Comparison of ENCODE assay signal across 1 cellular context in the genomic region with DNA sequence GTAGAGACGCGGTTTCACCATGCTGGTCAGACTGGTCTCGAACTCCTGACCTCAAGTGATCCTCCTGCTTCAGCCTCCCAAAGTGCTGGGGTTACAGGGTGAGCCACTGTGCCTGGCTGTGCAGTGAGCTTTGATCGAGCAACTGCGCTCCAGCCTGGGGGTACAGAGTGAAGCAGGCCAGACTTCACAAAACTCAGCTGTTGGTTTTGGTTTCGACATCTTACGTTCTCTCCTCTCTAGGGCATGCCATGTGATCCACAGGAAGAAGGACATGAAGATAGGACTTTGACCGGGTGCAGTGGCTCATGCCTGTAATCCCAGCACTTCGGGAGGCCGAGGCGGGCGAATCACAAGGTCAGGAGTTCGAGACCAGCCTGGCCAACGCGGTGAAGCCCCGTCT.
TF ChIP-seq lines count a peak whose summit lies in the region.
"Not testable (repeated sequence)": the region's sequence is repeated elsewhere in the genome, so short reads cannot be mapped to it uniquely, and the experiment has no call there.

No MANE protein-coding gene starts in this region.

TF ChIP-seq in HepG2, 621 proteins besides CTCF, POLR2A, EP300 and RAD21 (continues in another document):
- TF ChIP-seq HNF4A (CRISPR knock-in tag; IDR thresholded peaks at IDR 0.05) (peak; percentile 89), ELF1 (CRISPR knock-in tag; IDR thresholded peaks at IDR 0.05) (peak; percentile 20; the same call in 1 of the 2 replicates), MYC (CRISPR knock-in tag; IDR thresholded peaks at IDR 0.05; ENCODE audit: borderline replicate concordance) (0 out of 2 replicates have a peak, but pooled peaks have one; percentile 47), ZBTB3 (CRISPR knock-in tag; IDR thresholded peaks at IDR 0.05; ENCODE audit: borderline replicate concordance, low read depth) (peak; percentile 83; the same call in 1 of the 2 replicates), NR2F6 (IDR thresholded peaks at IDR 0.05) (0 out of 2 replicates have a peak, but pooled peaks have one; percentile 13), GATAD2A (CRISPR knock-in tag; IDR thresholded peaks at IDR 0.05) (peak; percentile 56), ZNF292 (CRISPR knock-in tag; IDR thresholded peaks at IDR 0.05; ENCODE audit: borderline replicate concordance, low read depth) (peak; percentile 33; the same call in 1 of the 2 replicates), SAP130 (CRISPR knock-in tag; IDR thresholded peaks at IDR 0.05; ENCODE audit: low read depth) (peak; percentile 49), ZBTB38 (CRISPR knock-in tag; IDR thresholded peaks at IDR 0.05) (peak; percentile 85; the same call in 1 of the 2 replicates), FOSL2 (CRISPR knock-in tag; IDR thresholded peaks at IDR 0.05) (0 out of 2 replicates have a peak, but pooled peaks have one; percentile 5), POGZ (CRISPR knock-in tag; IDR thresholded peaks at IDR 0.05) (0 out of 2 replicates have a peak, but pooled peaks have one; percentile 23), HDAC1 (CRISPR knock-in tag; IDR thresholded peaks at IDR 0.05) (peak; percentile 64), ZMYM4 (CRISPR knock-in tag; IDR thresholded peaks at IDR 0.05) (0 out of 2 replicates have a peak, but pooled peaks have one; percentile 14), ZNF768 (CRISPR knock-in tag; IDR thresholded peaks at IDR 0.05) (peak; percentile 95), ZMYM2 (CRISPR knock-in tag; IDR thresholded peaks at IDR 0.05) (peak; percentile 90), SOX6 (CRISPR knock-in tag; IDR thresholded peaks at IDR 0.05) (peak; percentile 41; the same call in 1 of the 2 replicates), SALL1 (CRISPR knock-in tag; IDR thresholded peaks at IDR 0.05) (peak; percentile 62), HOXA3 (CRISPR knock-in tag; IDR thresholded peaks at IDR 0.05) (peak; percentile 43; the same call in 1 of the 2 replicates), ADNP (CRISPR knock-in tag; IDR thresholded peaks at IDR 0.05) (peak; percentile 52), ZMYM3 (CRISPR knock-in tag; IDR thresholded peaks at IDR 0.05) (peak; percentile 75; the same call in 1 of the 2 replicates), HNF4G (IDR thresholded peaks at IDR 0.05; ENCODE audit: borderline replicate concordance, low read depth, low read length) (peak; percentile 53; the same call in 1 of the 2 replicates), FOXA3 (CRISPR knock-in tag; IDR thresholded peaks at IDR 0.05) (0 out of 2 replicates have a peak, but pooled peaks have one; percentile 17), ZNF629 (CRISPR knock-in tag; conservative IDR thresholded peaks at IDR 0.05) (peak; percentile 66), RCOR2 (CRISPR knock-in tag; IDR thresholded peaks at IDR 0.05) (0 out of 2 replicates have a peak, but pooled peaks have one; percentile 25), ZBTB7A (CRISPR knock-in tag; IDR thresholded peaks at IDR 0.05) (0 out of 2 replicates have a peak, but pooled peaks have one; percentile 28), ESRRA (CRISPR knock-in tag; IDR thresholded peaks at IDR 0.05; ENCODE audit: low read depth) (peak; percentile 55; the same call in 1 of the 2 replicates), ZFX (CRISPR knock-in tag; IDR thresholded peaks at IDR 0.05; ENCODE audit: low read depth) (peak; percentile 33; the same call in 1 of the 2 replicates)
- TF ChIP-seq, protein P1, sequence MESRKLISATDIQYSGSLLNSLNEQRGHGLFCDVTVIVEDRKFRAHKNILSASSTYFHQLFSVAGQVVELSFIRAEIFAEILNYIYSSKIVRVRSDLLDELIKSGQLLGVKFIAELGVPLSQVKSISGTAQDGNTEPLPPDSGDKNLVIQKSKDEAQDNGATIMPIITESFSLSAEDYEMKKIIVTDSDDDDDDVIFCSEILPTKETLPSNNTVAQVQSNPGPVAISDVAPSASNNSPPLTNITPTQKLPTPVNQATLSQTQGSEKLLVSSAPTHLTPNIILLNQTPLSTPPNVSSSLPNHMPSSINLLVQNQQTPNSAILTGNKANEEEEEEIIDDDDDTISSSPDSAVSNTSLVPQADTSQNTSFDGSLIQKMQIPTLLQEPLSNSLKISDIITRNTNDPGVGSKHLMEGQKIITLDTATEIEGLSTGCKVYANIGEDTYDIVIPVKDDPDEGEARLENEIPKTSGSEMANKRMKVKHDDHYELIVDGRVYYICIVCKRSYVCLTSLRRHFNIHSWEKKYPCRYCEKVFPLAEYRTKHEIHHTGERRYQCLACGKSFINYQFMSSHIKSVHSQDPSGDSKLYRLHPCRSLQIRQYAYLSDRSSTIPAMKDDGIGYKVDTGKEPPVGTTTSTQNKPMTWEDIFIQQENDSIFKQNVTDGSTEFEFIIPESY (CRISPR knock-in tag; IDR thresholded peaks at IDR 0.05): peak; percentile 63
- TF ChIP-seq NR2F6 (CRISPR knock-in tag; IDR thresholded peaks at IDR 0.05); SOX6 (IDR thresholded peaks at IDR 0.05); HNF4G (CRISPR knock-in tag; IDR thresholded peaks at IDR 0.05; ENCODE audit: borderline replicate concordance, low read depth): not testable (repeated sequence)
- TF ChIP-seq, protein P2, sequence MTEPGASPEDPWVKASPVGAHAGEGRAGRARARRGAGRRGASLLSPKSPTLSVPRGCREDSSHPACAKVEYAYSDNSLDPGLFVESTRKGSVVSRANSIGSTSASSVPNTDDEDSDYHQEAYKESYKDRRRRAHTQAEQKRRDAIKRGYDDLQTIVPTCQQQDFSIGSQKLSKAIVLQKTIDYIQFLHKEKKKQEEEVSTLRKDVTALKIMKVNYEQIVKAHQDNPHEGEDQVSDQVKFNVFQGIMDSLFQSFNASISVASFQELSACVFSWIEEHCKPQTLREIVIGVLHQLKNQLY (CRISPR knock-in tag; IDR thresholded peaks at IDR 0.05): peak; percentile 24; the same call in 1 of the 2 replicates
- TF ChIP-seq, protein P3, sequence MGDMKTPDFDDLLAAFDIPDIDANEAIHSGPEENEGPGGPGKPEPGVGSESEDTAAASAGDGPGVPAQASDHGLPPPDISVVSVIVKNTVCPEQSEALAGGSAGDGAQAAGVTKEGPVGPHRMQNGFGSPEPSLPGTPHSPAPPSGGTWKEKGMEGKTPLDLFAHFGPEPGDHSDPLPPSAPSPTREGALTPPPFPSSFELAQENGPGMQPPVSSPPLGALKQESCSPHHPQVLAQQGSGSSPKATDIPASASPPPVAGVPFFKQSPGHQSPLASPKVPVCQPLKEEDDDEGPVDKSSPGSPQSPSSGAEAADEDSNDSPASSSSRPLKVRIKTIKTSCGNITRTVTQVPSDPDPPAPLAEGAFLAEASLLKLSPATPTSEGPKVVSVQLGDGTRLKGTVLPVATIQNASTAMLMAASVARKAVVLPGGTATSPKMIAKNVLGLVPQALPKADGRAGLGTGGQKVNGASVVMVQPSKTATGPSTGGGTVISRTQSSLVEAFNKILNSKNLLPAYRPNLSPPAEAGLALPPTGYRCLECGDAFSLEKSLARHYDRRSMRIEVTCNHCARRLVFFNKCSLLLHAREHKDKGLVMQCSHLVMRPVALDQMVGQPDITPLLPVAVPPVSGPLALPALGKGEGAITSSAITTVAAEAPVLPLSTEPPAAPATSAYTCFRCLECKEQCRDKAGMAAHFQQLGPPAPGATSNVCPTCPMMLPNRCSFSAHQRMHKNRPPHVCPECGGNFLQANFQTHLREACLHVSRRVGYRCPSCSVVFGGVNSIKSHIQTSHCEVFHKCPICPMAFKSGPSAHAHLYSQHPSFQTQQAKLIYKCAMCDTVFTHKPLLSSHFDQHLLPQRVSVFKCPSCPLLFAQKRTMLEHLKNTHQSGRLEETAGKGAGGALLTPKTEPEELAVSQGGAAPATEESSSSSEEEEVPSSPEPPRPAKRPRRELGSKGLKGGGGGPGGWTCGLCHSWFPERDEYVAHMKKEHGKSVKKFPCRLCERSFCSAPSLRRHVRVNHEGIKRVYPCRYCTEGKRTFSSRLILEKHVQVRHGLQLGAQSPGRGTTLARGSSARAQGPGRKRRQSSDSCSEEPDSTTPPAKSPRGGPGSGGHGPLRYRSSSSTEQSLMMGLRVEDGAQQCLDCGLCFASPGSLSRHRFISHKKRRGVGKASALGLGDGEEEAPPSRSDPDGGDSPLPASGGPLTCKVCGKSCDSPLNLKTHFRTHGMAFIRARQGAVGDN (CRISPR knock-in tag; IDR thresholded peaks at IDR 0.05): peak; percentile 64
- TF ChIP-seq, protein P4, sequence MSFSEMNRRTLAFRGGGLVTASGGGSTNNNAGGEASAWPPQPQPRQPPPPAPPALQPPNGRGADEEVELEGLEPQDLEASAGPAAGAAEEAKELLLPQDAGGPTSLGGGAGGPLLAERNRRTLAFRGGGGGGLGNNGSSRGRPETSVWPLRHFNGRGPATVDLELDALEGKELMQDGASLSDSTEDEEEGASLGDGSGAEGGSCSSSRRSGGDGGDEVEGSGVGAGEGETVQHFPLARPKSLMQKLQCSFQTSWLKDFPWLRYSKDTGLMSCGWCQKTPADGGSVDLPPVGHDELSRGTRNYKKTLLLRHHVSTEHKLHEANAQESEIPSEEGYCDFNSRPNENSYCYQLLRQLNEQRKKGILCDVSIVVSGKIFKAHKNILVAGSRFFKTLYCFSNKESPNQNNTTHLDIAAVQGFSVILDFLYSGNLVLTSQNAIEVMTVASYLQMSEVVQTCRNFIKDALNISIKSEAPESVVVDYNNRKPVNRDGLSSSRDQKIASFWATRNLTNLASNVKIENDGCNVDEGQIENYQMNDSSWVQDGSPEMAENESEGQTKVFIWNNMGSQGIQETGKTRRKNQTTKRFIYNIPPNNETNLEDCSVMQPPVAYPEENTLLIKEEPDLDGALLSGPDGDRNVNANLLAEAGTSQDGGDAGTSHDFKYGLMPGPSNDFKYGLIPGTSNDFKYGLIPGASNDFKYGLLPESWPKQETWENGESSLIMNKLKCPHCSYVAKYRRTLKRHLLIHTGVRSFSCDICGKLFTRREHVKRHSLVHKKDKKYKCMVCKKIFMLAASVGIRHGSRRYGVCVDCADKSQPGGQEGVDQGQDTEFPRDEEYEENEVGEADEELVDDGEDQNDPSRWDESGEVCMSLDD (CRISPR knock-in tag; IDR thresholded peaks at IDR 0.05; ENCODE audit: borderline replicate concordance): 0 out of 2 replicates have a peak, but pooled peaks have one; percentile 43
- TF ChIP-seq, protein P5, sequence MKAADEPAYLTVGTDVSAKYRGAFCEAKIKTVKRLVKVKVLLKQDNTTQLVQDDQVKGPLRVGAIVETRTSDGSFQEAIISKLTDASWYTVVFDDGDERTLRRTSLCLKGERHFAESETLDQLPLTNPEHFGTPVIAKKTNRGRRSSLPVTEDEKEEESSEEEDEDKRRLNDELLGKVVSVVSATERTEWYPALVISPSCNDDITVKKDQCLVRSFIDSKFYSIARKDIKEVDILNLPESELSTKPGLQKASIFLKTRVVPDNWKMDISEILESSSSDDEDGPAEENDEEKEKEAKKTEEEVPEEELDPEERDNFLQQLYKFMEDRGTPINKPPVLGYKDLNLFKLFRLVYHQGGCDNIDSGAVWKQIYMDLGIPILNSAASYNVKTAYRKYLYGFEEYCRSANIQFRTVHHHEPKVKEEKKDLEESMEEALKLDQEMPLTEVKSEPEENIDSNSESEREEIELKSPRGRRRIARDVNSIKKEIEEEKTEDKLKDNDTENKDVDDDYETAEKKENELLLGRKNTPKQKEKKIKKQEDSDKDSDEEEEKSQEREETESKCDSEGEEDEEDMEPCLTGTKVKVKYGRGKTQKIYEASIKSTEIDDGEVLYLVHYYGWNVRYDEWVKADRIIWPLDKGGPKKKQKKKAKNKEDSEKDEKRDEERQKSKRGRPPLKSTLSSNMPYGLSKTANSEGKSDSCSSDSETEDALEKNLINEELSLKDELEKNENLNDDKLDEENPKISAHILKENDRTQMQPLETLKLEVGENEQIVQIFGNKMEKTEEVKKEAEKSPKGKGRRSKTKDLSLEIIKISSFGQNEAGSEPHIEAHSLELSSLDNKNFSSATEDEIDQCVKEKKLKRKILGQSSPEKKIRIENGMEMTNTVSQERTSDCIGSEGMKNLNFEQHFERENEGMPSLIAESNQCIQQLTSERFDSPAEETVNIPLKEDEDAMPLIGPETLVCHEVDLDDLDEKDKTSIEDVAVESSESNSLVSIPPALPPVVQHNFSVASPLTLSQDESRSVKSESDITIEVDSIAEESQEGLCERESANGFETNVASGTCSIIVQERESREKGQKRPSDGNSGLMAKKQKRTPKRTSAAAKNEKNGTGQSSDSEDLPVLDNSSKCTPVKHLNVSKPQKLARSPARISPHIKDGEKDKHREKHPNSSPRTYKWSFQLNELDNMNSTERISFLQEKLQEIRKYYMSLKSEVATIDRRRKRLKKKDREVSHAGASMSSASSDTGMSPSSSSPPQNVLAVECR (CRISPR knock-in tag; IDR thresholded peaks at IDR 0.05; ENCODE audit: borderline replicate concordance): peak; percentile 47; the same call in 1 of the 2 replicates
- TF ChIP-seq, protein P6, sequence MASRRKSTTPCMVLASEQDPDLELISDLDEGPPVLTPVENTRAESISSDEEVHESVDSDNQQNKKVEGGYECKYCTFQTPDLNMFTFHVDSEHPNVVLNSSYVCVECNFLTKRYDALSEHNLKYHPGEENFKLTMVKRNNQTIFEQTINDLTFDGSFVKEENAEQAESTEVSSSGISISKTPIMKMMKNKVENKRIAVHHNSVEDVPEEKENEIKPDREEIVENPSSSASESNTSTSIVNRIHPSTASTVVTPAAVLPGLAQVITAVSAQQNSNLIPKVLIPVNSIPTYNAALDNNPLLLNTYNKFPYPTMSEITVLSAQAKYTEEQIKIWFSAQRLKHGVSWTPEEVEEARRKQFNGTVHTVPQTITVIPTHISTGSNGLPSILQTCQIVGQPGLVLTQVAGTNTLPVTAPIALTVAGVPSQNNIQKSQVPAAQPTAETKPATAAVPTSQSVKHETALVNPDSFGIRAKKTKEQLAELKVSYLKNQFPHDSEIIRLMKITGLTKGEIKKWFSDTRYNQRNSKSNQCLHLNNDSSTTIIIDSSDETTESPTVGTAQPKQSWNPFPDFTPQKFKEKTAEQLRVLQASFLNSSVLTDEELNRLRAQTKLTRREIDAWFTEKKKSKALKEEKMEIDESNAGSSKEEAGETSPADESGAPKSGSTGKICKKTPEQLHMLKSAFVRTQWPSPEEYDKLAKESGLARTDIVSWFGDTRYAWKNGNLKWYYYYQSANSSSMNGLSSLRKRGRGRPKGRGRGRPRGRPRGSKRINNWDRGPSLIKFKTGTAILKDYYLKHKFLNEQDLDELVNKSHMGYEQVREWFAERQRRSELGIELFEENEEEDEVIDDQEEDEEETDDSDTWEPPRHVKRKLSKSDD (CRISPR knock-in tag; IDR thresholded peaks at IDR 0.05; ENCODE audit: low read depth): peak; percentile 55; the same call in 1 of the 2 replicates
- TF ChIP-seq, protein P7, sequence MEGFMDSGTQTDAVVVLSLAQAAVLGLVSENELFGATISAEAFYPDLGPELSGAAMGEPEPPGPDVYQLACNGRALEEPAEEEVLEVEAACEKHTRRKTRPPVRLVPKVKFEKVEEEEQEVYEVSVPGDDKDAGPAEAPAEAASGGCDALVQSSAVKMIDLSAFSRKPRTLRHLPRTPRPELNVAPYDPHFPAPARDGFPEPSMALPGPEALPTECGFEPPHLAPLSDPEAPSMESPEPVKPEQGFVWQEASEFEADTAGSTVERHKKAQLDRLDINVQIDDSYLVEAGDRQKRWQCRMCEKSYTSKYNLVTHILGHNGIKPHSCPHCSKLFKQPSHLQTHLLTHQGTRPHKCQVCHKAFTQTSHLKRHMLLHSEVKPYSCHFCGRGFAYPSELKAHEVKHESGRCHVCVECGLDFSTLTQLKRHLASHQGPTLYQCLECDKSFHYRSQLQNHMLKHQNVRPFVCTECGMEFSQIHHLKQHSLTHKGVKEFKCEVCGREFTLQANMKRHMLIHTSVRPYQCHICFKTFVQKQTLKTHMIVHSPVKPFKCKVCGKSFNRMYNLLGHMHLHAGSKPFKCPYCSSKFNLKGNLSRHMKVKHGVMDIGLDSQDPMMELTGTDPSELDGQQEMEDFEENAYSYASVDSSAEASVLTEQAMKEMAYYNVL (CRISPR knock-in tag; IDR thresholded peaks at IDR 0.05; ENCODE audit: borderline replicate concordance): 0 out of 2 replicates have a peak, but pooled peaks have one; percentile 18
